Comparison of ENCODE assay signal across 8 cellular contexts in genomic region chr17:81253358-81254131, GRCh38. TPM values are rescaled to one million over a fixed set of nuclear protein-coding genes. Genes with fewer than 3 reads are reported as not detected.
DNase-seq lines count a peak whose midpoint lies in the region; ATAC-seq and TF ChIP-seq lines count a peak whose summit lies in the region.

No MANE protein-coding gene starts in this region.

- H3K27me3 Mint-ChIP-seq in activated CD4-positive, alpha-beta memory T cell treated with anti-CD3 and anti-CD28 coated beads for 36 hours = no peaks in the 10 kb centered on the region
- H3K27me3 Mint-ChIP-seq in naive B cell = no peaks in the 10 kb centered on the region

- ATAC-seq in naive B cell (ENCODE audit: low read depth in 2 of 2) (peak; percentile 80 to 86), HG03025 (IDR thresholded peaks at IDR 0.05; ENCODE audit: low FRiP score, unreplicated experiment) (no peak), GM18861 (IDR thresholded peaks at IDR 0.05; ENCODE audit: unreplicated experiment) (no peak)
- ATAC-seq in stimulated activated naive CD8-positive, alpha-beta T cell treated with anti-CD3 and anti-CD28 coated beads, Interleukin-15, Interleukin-2, amounts not matched to agents 100 U/mL and 50 U/mL, for 24 hours = peak; percentile 53

- no peaks in the 10 kb centered on the region for H3K9me3 Mint-ChIP-seq in activated CD4-positive, alpha-beta memory T cell treated with anti-CD3 and anti-CD28 coated beads for 36 hours
- H3K9me3 Mint-ChIP-seq in naive B cell = no peaks in the 10 kb centered on the region

- no peak overlapping the region for H3K27ac Mint-ChIP-seq in activated CD4-positive, alpha-beta memory T cell treated with anti-CD3 and anti-CD28 coated beads for 36 hours
- peak overlapping the region in 5 of 6 donors; percentile 18 to 73 (median 62) for H3K27ac Mint-ChIP-seq in naive B cell

- peaks cover 3% of the 10 kb centered on the region for H3K4me1 Mint-ChIP-seq in activated CD4-positive, alpha-beta memory T cell treated with anti-CD3 and anti-CD28 coated beads for 36 hours (ENCODE audit: low read depth)
- H3K4me1 Mint-ChIP-seq in naive B cell = peaks cover 10 to 18% (median 11%) of the 10 kb centered on the region in 3 donors

- H3K36me3 Mint-ChIP-seq in activated CD4-positive, alpha-beta memory T cell treated with anti-CD3 and anti-CD28 coated beads for 36 hours = peaks cover 14% of the 10 kb centered on the region
- H3K36me3 Mint-ChIP-seq in naive B cell = peaks cover 5 to 7% of the 10 kb centered on the region in 2 donors

- CTCF ChIA-PET in activated CD4-positive, alpha-beta memory T cell treated with anti-CD3 and anti-CD28 coated beads for 36 hours (lab: Charles Lee) = interaction anchor here (0.6 to 2.6 kb wide), 19 partner anchors 8 to 599 kb away, joined by 3 to 29 read pairs (median 3); partner anchors contain the start of genes NPLOC4, SLC38A10 and TSPAN10

- no peak overlapping the region for H3K4me3 ChIP-seq in GM12875 (ENCODE audit: low read depth, low read length)

- intact Hi-C loops in activated CD4-positive, alpha-beta memory T cell treated with anti-CD3 and anti-CD28 coated beads for 36 hours (cut with micrococcal nuclease) = loop anchor here (2.0 to 5.0 kb wide), 2 partner anchors 41 to 229 kb away; partner anchors contain the start of gene SLC38A10

- POLR2A ChIA-PET in activated CD4-positive, alpha-beta memory T cell treated with anti-CD3 and anti-CD28 coated beads for 36 hours (lab: Charles Lee) = interaction anchor here (1.0 kb wide), 1 partner anchor 14 kb away, joined by 3 read pairs; no protein-coding TSS in a partner anchor

- no peak overlapping the region for H3K4me3 Mint-ChIP-seq in activated CD4-positive, alpha-beta memory T cell treated with anti-CD3 and anti-CD28 coated beads for 36 hours
- H3K4me3 Mint-ChIP-seq in naive B cell = no peak overlapping the region

- DNase-seq in NCI-H345 (lab: John Stamatoyannopoulos, UW) (peak; percentile 31), naive B cell (peak; percentile 60)
- DNase-seq in activated CD4-positive, alpha-beta memory T cell treated with anti-CD3 and anti-CD28 coated beads for 36 hours = peak; percentile 65
- DNase-seq in effector CD8-positive, alpha-beta T cell (lab: John Stamatoyannopoulos, UW) = peak; percentile 40
- peak; percentile 62 for DNase-seq in stimulated activated naive CD8-positive, alpha-beta T cell treated with anti-CD3 and anti-CD28 coated beads, Interleukin-15, Interleukin-2, amounts not matched to agents 100 U/mL and 50 U/mL, for 24 hours

- TF ChIP-seq CTCF in GM12875 (IDR thresholded peaks at IDR 0.05; ENCODE audit: borderline replicate concordance, insufficient read depth, low read depth, low read length) = peak; percentile 77

RNA-seq across cellular contexts. Expression of gene NDUFAF8, which starts 14.4 kb away (rescaled TPM):
- total RNA-seq in activated CD4-positive, alpha-beta memory T cell treated with anti-CD3 and anti-CD28 coated beads for 36 hours = 10 to 100 TPM; 49.8 to 55.9 TPM
- 10 to 100 TPM; 53.3 to 88.4 (median 81.7) TPM for polyA plus RNA-seq in naive B cell (ENCODE audit: low read depth in 6 of 6)

RNA-seq across cellular contexts. Expression of gene TEPSIN, which starts 14.7 kb away (rescaled TPM):
- total RNA-seq in activated CD4-positive, alpha-beta memory T cell treated with anti-CD3 and anti-CD28 coated beads for 36 hours = 10 to 100 TPM; 20.0 to 24.6 TPM
- polyA plus RNA-seq in naive B cell (ENCODE audit: low read depth in 6 of 6) = 10 to 100 TPM in 1 of 6 donors, 1 to 10 TPM in 5; 4.5 to 16.8 (median 7.6) TPM

RNA-seq across cellular contexts. Expression of gene CEP131, which starts 30.8 kb away (rescaled TPM):
- 10 to 100 TPM; 11.1 to 11.3 TPM for total RNA-seq in activated CD4-positive, alpha-beta memory T cell treated with anti-CD3 and anti-CD28 coated beads for 36 hours
- 10 to 100 TPM in 1 of 6 donors, 1 to 10 TPM in 4, not detected in 1; 3.1 to 11.6 (median 4.0) TPM for polyA plus RNA-seq in naive B cell (ENCODE audit: low read depth in 6 of 6)

RNA-seq across cellular contexts. Expression of gene SLC38A10, which starts 41.6 kb away (rescaled TPM):
- total RNA-seq in activated CD4-positive, alpha-beta memory T cell treated with anti-CD3 and anti-CD28 coated beads for 36 hours = 10 to 100 TPM; 60.7 to 60.9 TPM
- polyA plus RNA-seq in naive B cell (ENCODE audit: low read depth in 6 of 6) = 10 to 100 TPM; 44.0 to 82.0 (median 51.0) TPM

Comparison
In these comparisons a context has a peak if more than half of its experiments do, and no peak if none do; other contexts are left out.
1. ATAC-seq: peak in naive B cell (2 of 2) and stimulated activated naive CD8-positive, alpha-beta T cell treated with anti-CD3 and anti-CD28 coated beads, Interleukin-15, Interleukin-2, amounts not matched to agents 100 U/mL and 50 U/mL, for 24 hours (single experiment); none in HG03025 (single experiment) and GM18861 (single experiment).
2. Peak in every context shown above with its lines, with median percentiles within 50 percentile points of each other: DNase-seq.